In the genomic region with DNA sequence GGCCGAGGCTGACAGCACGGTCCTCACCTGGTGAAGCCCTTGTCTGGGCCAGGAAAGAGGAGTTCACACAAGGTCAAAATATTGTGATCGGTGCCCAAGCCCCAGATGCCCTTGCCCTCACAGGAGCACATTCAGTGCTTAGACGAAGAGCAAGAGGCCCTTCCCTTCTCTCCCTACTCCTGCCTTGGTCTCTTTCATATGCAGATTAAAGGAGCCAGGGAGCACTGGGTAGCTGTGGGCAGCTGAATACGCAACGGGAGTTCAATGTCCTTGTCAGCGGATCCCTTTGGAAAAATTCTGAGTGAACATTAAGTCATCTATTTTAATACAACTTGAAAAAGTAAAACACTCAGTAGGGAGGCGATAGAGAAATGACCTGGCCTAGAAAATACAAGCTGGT, we compare ENCODE assay signal across 1 cellular context.
A peak's percentile ranks its signal among the peaks of the same experiment; 100 is the strongest.
TF ChIP-seq lines count a peak whose summit lies in the region.

No MANE protein-coding gene starts in this region.

TF ChIP-seq in H1, 55 proteins besides CTCF, POLR2A, EP300 and RAD21:
- TF ChIP-seq TEAD4 (IDR thresholded peaks at IDR 0.05; ENCODE audit: low read depth, low read length) = no peak
- TF ChIP-seq RXRA (IDR thresholded peaks at IDR 0.05; ENCODE audit: insufficient read depth, low read depth, low read length) = no peak
- TF ChIP-seq KDM1A (IDR thresholded peaks at IDR 0.05; ENCODE audit: borderline replicate concordance, low read length) = no peak
- TF ChIP-seq, protein P1, sequence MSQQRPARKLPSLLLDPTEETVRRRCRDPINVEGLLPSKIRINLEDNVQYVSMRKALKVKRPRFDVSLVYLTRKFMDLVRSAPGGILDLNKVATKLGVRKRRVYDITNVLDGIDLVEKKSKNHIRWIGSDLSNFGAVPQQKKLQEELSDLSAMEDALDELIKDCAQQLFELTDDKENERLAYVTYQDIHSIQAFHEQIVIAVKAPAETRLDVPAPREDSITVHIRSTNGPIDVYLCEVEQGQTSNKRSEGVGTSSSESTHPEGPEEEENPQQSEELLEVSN (IDR thresholded peaks at IDR 0.05) = peak; percentile 27; the same call in 1 of the 2 replicates
- no peak for TF ChIP-seq CTBP2 (IDR thresholded peaks at IDR 0.05; ENCODE audit: borderline replicate concordance, insufficient read depth, insufficient read length, low read length)
- no peak for TF ChIP-seq RFX5 (IDR thresholded peaks at IDR 0.05; ENCODE audit: borderline replicate concordance, low read depth, low read length)
- no peak for TF ChIP-seq TAF1 (IDR thresholded peaks at IDR 0.05; ENCODE audit: low read depth, low read length)
- TF ChIP-seq, protein P2, sequence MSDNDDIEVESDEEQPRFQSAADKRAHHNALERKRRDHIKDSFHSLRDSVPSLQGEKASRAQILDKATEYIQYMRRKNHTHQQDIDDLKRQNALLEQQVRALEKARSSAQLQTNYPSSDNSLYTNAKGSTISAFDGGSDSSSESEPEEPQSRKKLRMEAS (IDR thresholded peaks at IDR 0.05) = 0 out of 2 replicates have a peak, but pooled peaks have one; percentile 32
- no peak for TF ChIP-seq CHD1 (IDR thresholded peaks at IDR 0.05; ENCODE audit: low read depth, low read length)
- peak; percentile 73 for TF ChIP-seq POU5F1 (IDR thresholded peaks at IDR 0.05; ENCODE audit: low read depth, low read length)
- no peak for TF ChIP-seq SIX5 (IDR thresholded peaks at IDR 0.05; ENCODE audit: low read depth, low read length)
- TF ChIP-seq BRCA1 (IDR thresholded peaks at IDR 0.05; ENCODE audit: low read depth, low read length) = no peak
- TF ChIP-seq CEBPB (IDR thresholded peaks at IDR 0.05; ENCODE audit: low read depth, low read length) = no peak
